ENCODE assay signal across 8 cellular contexts in genomic region chr9:7799234-7799933, GRCh38. TPM values are rescaled to one million over a fixed set of nuclear protein-coding genes. Genes with fewer than 3 reads are reported as not detected.
DNase-seq lines count a peak whose midpoint lies in the region; ATAC-seq and TF ChIP-seq lines count a peak whose summit lies in the region.

DMAC1 (minus strand) TSS chr9:7799778; CDS start chr9:7799734, 44 bp downstream.

- H4K20me1 ChIP-seq in smooth muscle cell (ENCODE audit: low read depth): no peaks in the 10 kb centered on the region

- no peaks in the 10 kb centered on the region for H3K9me3 ChIP-seq in breast epithelium
- no peaks in the 10 kb centered on the region for H3K9me3 ChIP-seq in smooth muscle cell (replicated peaks; ENCODE audit: low read depth)

- ATAC-seq in GM18508 (IDR thresholded peaks at IDR 0.05; ENCODE audit: insufficient read depth, unreplicated experiment) (peak; percentile 73), HG03039 (IDR thresholded peaks at IDR 0.05; ENCODE audit: unreplicated experiment) (peak; percentile 90)

- peak; percentile 68 for DNase-seq in NCI-H2107 (lab: John Stamatoyannopoulos, UW)
- peak; percentile 46 to 72 for DNase-seq in breast epithelium (ENCODE audit: low spot score in 2 of 2)
- peak; percentile 89 for DNase-seq in iPS-NIHi7 (ENCODE audit: extremely low spot score)
- DNase-seq in smooth muscle cell (lab: John Stamatoyannopoulos, UW; ENCODE audit: unreplicated experiment): peak; percentile 7

- TF ChIP-seq CTCF in 22Rv1 (IDR thresholded peaks at IDR 0.05): no peak
- TF ChIP-seq CTCF in VCaP (conservative IDR thresholded peaks at IDR 0.05): no peak
- TF ChIP-seq CTCF in breast epithelium (IDR thresholded peaks at IDR 0.05): no peak
- TF ChIP-seq CTCF in smooth muscle cell (IDR thresholded peaks at IDR 0.05; ENCODE audit: borderline replicate concordance, insufficient read depth, poor library complexity, severe bottlenecking): no peak

- WGBS in smooth muscle cell (ENCODE audit: low lambda C conversion rate): under 1% methylated on average over 45 of the region's 46 CpGs

- H3K27ac ChIP-seq in 22Rv1: peak within 1 kb of the TSS; percentile 68
- H3K27ac ChIP-seq in VCaP: peak within 1 kb of the TSS; percentile 79
- H3K27ac ChIP-seq in breast epithelium: peak within 1 kb of the TSS; percentile 75 to 93
- peak within 1 kb of the TSS; percentile 75 for H3K27ac ChIP-seq in smooth muscle cell (ENCODE audit: low read depth)

- TF ChIP-seq POLR2A in breast epithelium (IDR thresholded peaks at IDR 0.05): peak; percentile 13

- H3K36me3 ChIP-seq in breast epithelium (no peaks in the 10 kb centered on the region), smooth muscle cell (ENCODE audit: low read depth) (no peaks in the 10 kb centered on the region)

- H3K4me3 ChIP-seq in breast epithelium: peak within 1 kb of the TSS; percentile 62 to 98 (median 81)
- H3K4me3 ChIP-seq in smooth muscle cell: peak within 1 kb of the TSS; percentile 99

- peak within 1 kb of the TSS; percentile 92 for H3K9ac ChIP-seq in smooth muscle cell (ENCODE audit: low read depth)

- no peaks in the 10 kb centered on the region for H3K4me1 ChIP-seq in breast epithelium
- H3K4me1 ChIP-seq in smooth muscle cell (ENCODE audit: low read depth): peaks cover 8% of the 10 kb centered on the region

- peak within 1 kb of the TSS; percentile 97 for H2AFZ ChIP-seq in smooth muscle cell (ENCODE audit: low read depth)

- peaks cover 16% of the 10 kb centered on the region for H3F3A ChIP-seq in smooth muscle cell (ENCODE audit: low read depth)

- H3K27me3 ChIP-seq in breast epithelium (no peaks in the 10 kb centered on the region), smooth muscle cell (ENCODE audit: low read depth) (no peaks in the 10 kb centered on the region)

- peak within 1 kb of the TSS; percentile 99 for H3K4me2 ChIP-seq in smooth muscle cell

- peaks cover 7% of the 10 kb centered on the region for H3K79me2 ChIP-seq in smooth muscle cell (ENCODE audit: low read depth)

- intact Hi-C loops in breast epithelium (cut with DNase I; ENCODE audit: low total_unique reads): loop anchor here (5.0 kb wide), 1 partner anchor 392 kb away; no protein-coding TSS in a partner anchor

RNA-seq across cellular contexts. Expression of gene DMAC1, which starts in this region (rescaled TPM):
- 10 to 100 TPM; 12.9 to 14.4 (median 13.3) TPM for total RNA-seq in breast epithelium
- total RNA-seq in smooth muscle cell: 14.8 and 17.5 TPM in 2 replicates
- 68.3 and 72.4 TPM in 2 replicates for polyA plus RNA-seq in smooth muscle cell

Comparison
In these comparisons a context has a peak if more than half of its experiments do, and no peak if none do; other contexts are left out.
1. Peak in every context shown above with its lines: DNase-seq, ATAC-seq, H3K4me3 ChIP-seq and H3K27ac ChIP-seq.
2. DNase-seq: peak in every context shown above with its lines; median percentile 89 in iPS-NIHi7; 68 in NCI-H2107; 59 in breast epithelium; 7 in smooth muscle cell.